25 cellular contexts compared by ENCODE assay signal in the genomic region with DNA sequence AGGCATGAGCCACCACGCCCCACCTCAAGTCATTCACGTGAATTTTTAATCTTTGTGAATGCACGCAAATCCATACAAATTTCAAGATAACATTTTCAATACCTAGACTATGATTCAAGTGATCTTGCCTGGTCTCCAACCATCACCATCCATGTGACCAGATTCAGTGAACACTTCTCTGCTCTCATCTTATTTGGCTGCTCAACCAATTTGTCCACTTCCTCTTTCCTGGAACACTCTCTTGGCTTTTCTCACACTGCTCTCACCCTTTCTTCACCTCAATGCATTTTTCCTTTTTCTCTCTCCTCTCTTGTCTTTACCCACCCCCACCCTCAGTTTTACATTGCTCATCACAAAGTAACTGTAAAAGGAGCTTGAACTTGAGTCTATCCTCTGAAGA.
"Had no signal": no experiment of that assay in that cellular context is flagged by ENCODE, and none has a peak within 500 bp of the region (broad histone marks: within the 10 kb centered on the region; RNA-seq: fewer than 3 reads in every experiment).

No MANE protein-coding gene starts in this region.

- H3K9me3 ChIP-seq: MG63, SJSA1 had no signal

- H3K36me3 ChIP-seq: MG63, SJSA1 had no signal

- H3K4me3 ChIP-seq: MG63, SJSA1, SK-N-MC had no signal

- H3K27ac ChIP-seq: HL-60, SJSA1, SK-N-MC had no signal

- ATAC-seq: T-cell had no signal

- FAIRE-seq: HTR-8/SVneo, RCC 7860 had no signal

- H3K27me3 ChIP-seq: MG63, SJSA1 had no signal

- H3K4me1 ChIP-seq: SJSA1 had no signal

- DNase-seq: Karpas-422, KG1, MG63, NCI-H1092 treated with DMSO at 0.1 percent for 48 hours, NCI-H1436, NCI-H187, NCI-H2029, NCI-H2081 treated with DMSO at 0.1 percent for 48 hours, NCI-H2171, NCI-H226, NCI-H446, NCI-H510A, NCI-H524 treated with DMSO at 0.1 percent for 48 hours, NCI-H69, NCI-H774, Right ventricle myocardium superior, RPMI8226, SIG-M5, SW 1271, T-cell had no signal
